ENCODE assay signal across 1 cellular context in the genomic region with DNA sequence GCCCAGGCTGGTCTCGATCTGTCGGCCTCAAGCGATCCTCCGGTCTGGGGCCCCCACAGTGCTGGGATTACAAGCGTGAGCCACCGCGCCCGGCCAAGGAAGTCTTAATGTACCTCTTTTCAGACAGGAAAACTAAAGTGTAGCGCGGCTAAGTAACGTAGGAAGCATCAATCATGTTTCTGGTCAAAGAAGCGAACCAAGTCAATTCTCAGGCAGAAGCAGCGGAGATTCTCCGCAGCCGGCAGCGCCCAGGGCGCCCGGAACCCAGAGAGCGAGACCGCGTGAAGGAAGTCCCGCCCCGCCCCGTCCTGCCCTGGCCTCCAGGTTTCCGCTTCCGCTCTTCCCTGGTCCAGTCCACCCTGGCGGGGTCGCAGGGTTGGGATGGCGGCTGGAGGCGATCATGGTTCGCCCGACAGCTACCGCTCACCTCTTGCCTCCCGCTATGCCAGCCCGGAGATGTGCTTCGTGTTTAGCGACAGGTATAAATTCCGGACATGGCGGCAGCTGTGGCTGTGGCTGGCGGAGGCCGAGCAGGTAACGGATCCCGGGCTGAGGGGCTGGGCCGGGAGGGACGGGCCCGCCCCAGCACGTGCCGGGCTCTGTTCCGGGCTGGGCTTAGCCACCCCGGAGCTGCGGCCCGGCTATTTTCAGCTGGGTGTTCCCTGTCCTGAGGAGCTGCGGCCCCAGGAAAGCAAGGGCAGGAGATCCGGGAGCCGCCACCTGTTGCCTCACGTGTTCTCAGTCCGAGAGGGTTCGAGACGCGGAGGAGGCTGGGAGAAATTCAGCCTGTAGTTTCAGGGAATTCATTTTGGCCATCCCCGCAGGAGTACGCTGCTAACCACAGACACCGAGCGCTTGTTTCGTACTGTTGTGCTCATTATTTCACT.
TF ChIP-seq lines count a peak whose summit lies in the region.

A gene (plus strand): TSS at position 323 of the 887 bp plus-strand sequence. CDS start 59 bp downstream, at position 382.

TF ChIP-seq in HEK293, 187 proteins besides CTCF, POLR2A, EP300 and RAD21 (continued from another document and continues in another):
- TF ChIP-seq, protein P1, sequence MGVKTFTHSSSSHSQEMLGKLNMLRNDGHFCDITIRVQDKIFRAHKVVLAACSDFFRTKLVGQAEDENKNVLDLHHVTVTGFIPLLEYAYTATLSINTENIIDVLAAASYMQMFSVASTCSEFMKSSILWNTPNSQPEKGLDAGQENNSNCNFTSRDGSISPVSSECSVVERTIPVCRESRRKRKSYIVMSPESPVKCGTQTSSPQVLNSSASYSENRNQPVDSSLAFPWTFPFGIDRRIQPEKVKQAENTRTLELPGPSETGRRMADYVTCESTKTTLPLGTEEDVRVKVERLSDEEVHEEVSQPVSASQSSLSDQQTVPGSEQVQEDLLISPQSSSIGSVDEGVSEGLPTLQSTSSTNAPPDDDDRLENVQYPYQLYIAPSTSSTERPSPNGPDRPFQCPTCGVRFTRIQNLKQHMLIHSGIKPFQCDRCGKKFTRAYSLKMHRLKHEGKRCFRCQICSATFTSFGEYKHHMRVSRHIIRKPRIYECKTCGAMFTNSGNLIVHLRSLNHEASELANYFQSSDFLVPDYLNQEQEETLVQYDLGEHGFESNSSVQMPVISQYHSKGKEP (tag by site-specific recombination; IDR thresholded peaks at IDR 0.05) = no peak
- TF ChIP-seq, protein P2, sequence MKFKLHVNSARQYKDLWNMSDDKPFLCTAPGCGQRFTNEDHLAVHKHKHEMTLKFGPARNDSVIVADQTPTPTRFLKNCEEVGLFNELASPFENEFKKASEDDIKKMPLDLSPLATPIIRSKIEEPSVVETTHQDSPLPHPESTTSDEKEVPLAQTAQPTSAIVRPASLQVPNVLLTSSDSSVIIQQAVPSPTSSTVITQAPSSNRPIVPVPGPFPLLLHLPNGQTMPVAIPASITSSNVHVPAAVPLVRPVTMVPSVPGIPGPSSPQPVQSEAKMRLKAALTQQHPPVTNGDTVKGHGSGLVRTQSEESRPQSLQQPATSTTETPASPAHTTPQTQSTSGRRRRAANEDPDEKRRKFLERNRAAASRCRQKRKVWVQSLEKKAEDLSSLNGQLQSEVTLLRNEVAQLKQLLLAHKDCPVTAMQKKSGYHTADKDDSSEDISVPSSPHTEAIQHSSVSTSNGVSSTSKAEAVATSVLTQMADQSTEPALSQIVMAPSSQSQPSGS (tag by site-specific recombination; IDR thresholded peaks at IDR 0.05; ENCODE audit: low read depth) = no peak
- TF ChIP-seq ZNF660 (tag by site-specific recombination; IDR thresholded peaks at IDR 0.05) (peak; percentile 79; the same call in 1 of the 2 replicates), ZNF121 (tag by site-specific recombination; IDR thresholded peaks at IDR 0.05) (peak; percentile 77; the same call in 1 of the 2 replicates), ZEB2 (tag by site-specific recombination; IDR thresholded peaks at IDR 0.05) (peak; percentile 89), ZNF610 (tag by site-specific recombination; IDR thresholded peaks at IDR 0.05; ENCODE audit: borderline replicate concordance) (no peak), ZNF792 (tag by site-specific recombination; IDR thresholded peaks at IDR 0.05) (no peak), KLF1 (tag by site-specific recombination; IDR thresholded peaks at IDR 0.05) (peak; percentile 91), ZNF600 (tag by site-specific recombination; IDR thresholded peaks at IDR 0.05) (peak; percentile 95), SALL2 (tag by site-specific recombination; IDR thresholded peaks at IDR 0.05; ENCODE audit: borderline replicate concordance) (no peak), ZNF664 (tag by site-specific recombination; IDR thresholded peaks at IDR 0.05) (no peak), MEIS1 (CRISPR knock-in tag; IDR thresholded peaks at IDR 0.05; ENCODE audit: borderline replicate concordance) (no peak), ZNF561 (tag by site-specific recombination; IDR thresholded peaks at IDR 0.05; ENCODE audit: borderline replicate concordance) (peak; percentile 67; the same call in 1 of the 2 replicates), TCF7L2 (IDR thresholded peaks at IDR 0.05; ENCODE audit: borderline replicate concordance, low read depth, low read length) (no peak), EGR2 (tag by site-specific recombination; IDR thresholded peaks at IDR 0.05; ENCODE audit: low read depth) (no peak), ZNF394 (tag by site-specific recombination; IDR thresholded peaks at IDR 0.05; ENCODE audit: borderline replicate concordance) (no peak; the same call in 1 of the 2 replicates), HOXA7 (CRISPR knock-in tag; IDR thresholded peaks at IDR 0.05; ENCODE audit: borderline replicate concordance) (no peak), SP3 (tag by site-specific recombination; IDR thresholded peaks at IDR 0.05) (peak; percentile 91), ZNF514 (tag by site-specific recombination; IDR thresholded peaks at IDR 0.05) (no peak), ZNF416 (tag by site-specific recombination; IDR thresholded peaks at IDR 0.05) (no peak), ZNF571 (tag by site-specific recombination; IDR thresholded peaks at IDR 0.05) (no peak), ZNF132 (tag by site-specific recombination; IDR thresholded peaks at IDR 0.05; ENCODE audit: borderline replicate concordance) (no peak), ZNF521 (tag by site-specific recombination; IDR thresholded peaks at IDR 0.05) (no peak), RBAK (tag by site-specific recombination; IDR thresholded peaks at IDR 0.05) (no peak), ZFP37 (tag by site-specific recombination; IDR thresholded peaks at IDR 0.05) (peak; percentile 60; the same call in 1 of the 2 replicates), ZNF837 (tag by site-specific recombination; IDR thresholded peaks at IDR 0.05) (no peak), ZNF366 (tag by site-specific recombination; conservative IDR thresholded peaks at IDR 0.05) (no peak), PRDM1 (tag by site-specific recombination; IDR thresholded peaks at IDR 0.05) (no peak), ZNF335 (tag by site-specific recombination; conservative IDR thresholded peaks at IDR 0.05) (peak; percentile 98), ZNF133 (tag by site-specific recombination; IDR thresholded peaks at IDR 0.05) (no peak), ZNF311 (tag by site-specific recombination; IDR thresholded peaks at IDR 0.05; ENCODE audit: borderline replicate concordance) (no peak), ZNF24 (tag by site-specific recombination; IDR thresholded peaks at IDR 0.05) (peak; percentile 76), ZNF19 (tag by site-specific recombination; IDR thresholded peaks at IDR 0.05; ENCODE audit: low read depth) (no peak), ZSCAN30 (tag by site-specific recombination; IDR thresholded peaks at IDR 0.05) (peak; percentile 54; the same call in 1 of the 2 replicates), ZNF423 (tag by site-specific recombination; IDR thresholded peaks at IDR 0.05) (no peak), BCL11A (tag by site-specific recombination; IDR thresholded peaks at IDR 0.05; ENCODE audit: low read depth) (peak; percentile 76; the same call in 1 of the 2 replicates), BCL11B (tag by site-specific recombination; IDR thresholded peaks at IDR 0.05; ENCODE audit: low read depth) (peak; percentile 88), ZXDB (tag by site-specific recombination; IDR thresholded peaks at IDR 0.05) (peak; percentile 97), KLF8 (tag by site-specific recombination; IDR thresholded peaks at IDR 0.05) (peak; percentile 100), ZNF501 (tag by site-specific recombination; IDR thresholded peaks at IDR 0.05) (peak; percentile 85)
- TF ChIP-seq, protein P3, sequence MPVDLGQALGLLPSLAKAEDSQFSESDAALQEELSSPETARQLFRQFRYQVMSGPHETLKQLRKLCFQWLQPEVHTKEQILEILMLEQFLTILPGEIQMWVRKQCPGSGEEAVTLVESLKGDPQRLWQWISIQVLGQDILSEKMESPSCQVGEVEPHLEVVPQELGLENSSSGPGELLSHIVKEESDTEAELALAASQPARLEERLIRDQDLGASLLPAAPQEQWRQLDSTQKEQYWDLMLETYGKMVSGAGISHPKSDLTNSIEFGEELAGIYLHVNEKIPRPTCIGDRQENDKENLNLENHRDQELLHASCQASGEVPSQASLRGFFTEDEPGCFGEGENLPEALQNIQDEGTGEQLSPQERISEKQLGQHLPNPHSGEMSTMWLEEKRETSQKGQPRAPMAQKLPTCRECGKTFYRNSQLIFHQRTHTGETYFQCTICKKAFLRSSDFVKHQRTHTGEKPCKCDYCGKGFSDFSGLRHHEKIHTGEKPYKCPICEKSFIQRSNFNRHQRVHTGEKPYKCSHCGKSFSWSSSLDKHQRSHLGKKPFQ (tag by site-specific recombination; IDR thresholded peaks at IDR 0.05) = no peak
- TF ChIP-seq, protein P4, sequence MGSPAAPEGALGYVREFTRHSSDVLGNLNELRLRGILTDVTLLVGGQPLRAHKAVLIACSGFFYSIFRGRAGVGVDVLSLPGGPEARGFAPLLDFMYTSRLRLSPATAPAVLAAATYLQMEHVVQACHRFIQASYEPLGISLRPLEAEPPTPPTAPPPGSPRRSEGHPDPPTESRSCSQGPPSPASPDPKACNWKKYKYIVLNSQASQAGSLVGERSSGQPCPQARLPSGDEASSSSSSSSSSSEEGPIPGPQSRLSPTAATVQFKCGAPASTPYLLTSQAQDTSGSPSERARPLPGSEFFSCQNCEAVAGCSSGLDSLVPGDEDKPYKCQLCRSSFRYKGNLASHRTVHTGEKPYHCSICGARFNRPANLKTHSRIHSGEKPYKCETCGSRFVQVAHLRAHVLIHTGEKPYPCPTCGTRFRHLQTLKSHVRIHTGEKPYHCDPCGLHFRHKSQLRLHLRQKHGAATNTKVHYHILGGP (tag by site-specific recombination; IDR thresholded peaks at IDR 0.05) = no peak
- TF ChIP-seq, protein P5, sequence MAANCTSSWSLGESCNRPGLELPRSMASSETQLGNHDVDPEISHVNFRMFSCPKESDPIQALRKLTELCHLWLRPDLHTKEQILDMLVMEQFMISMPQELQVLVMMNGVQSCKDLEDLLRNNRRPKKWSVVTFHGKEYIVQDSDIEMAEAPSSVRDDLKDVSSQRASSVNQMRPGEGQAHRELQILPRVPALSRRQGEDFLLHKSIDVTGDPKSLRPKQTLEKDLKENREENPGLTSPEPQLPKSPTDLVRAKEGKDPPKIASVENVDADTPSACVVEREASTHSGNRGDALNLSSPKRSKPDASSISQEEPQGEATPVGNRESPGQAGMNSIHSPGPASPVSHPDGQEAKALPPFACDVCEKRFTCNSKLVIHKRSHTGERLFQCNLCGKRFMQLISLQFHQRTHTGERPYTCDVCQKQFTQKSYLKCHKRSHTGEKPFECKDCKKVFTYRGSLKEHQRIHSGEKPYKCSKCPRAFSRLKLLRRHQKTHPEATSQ (tag by site-specific recombination; IDR thresholded peaks at IDR 0.05) = no peak
- TF ChIP-seq, protein P6, sequence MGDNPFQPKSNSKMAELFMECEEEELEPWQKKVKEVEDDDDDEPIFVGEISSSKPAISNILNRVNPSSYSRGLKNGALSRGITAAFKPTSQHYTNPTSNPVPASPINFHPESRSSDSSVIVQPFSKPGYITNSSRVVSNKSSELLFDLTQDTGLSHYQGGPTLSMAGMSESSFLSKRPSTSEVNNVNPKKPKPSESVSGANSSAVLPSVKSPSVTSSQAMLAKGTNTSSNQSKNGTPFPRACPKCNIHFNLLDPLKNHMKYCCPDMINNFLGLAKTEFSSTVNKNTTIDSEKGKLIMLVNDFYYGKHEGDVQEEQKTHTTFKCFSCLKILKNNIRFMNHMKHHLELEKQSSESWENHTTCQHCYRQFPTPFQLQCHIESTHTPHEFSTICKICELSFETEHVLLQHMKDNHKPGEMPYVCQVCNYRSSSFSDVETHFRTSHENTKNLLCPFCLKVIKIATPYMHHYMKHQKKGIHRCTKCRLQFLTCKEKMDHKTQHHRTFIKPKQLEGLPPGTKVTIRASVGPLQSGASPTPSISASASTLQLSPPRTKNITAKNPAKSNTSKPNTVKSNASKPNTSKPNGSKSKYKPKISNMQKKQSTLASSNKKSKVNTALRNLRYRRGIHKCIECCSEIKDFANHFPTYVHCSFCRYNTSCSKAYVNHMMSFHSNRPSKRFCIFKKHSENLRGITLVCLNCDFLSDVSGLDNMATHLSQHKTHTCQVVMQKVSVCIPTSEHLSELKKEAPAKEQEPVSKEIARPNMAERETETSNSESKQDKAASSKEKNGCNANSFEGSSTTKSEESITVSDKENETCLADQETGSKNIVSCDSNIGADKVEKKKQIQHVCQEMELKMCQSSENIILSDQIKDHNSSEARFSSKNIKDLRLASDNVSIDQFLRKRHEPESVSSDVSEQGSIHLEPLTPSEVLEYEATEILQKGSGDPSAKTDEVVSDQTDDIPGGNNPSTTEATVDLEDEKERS (tag by site-specific recombination; IDR thresholded peaks at IDR 0.05) = 0 out of 2 replicates have a peak, but pooled peaks have one; percentile 28
- TF ChIP-seq, protein P7, sequence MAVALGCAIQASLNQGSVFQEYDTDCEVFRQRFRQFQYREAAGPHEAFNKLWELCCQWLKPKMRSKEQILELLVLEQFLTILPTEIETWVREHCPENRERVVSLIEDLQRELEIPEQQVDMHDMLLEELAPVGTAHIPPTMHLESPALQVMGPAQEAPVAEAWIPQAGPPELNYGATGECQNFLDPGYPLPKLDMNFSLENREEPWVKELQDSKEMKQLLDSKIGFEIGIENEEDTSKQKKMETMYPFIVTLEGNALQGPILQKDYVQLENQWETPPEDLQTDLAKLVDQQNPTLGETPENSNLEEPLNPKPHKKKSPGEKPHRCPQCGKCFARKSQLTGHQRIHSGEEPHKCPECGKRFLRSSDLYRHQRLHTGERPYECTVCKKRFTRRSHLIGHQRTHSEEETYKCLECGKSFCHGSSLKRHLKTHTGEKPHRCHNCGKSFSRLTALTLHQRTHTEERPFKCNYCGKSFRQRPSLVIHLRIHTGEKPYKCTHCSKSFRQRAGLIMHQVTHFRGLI (tag by site-specific recombination; IDR thresholded peaks at IDR 0.05) = peak; percentile 90
- TF ChIP-seq, protein P8, sequence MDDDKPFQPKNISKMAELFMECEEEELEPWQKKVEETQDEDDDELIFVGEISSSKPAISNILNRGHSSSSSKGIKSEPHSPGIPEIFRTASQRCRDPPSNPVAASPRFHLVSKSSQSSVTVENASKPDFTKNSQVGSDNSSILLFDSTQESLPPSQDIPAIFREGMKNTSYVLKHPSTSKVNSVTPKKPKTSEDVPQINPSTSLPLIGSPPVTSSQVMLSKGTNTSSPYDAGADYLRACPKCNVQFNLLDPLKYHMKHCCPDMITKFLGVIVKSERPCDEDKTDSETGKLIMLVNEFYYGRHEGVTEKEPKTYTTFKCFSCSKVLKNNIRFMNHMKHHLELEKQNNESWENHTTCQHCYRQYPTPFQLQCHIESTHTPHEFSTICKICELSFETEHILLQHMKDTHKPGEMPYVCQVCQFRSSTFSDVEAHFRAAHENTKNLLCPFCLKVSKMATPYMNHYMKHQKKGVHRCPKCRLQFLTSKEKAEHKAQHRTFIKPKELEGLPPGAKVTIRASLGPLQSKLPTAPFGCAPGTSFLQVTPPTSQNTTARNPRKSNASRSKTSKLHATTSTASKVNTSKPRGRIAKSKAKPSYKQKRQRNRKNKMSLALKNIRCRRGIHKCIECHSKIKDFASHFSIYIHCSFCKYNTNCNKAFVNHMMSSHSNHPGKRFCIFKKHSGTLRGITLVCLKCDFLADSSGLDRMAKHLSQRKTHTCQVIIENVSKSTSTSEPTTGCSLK (tag by site-specific recombination; IDR thresholded peaks at IDR 0.05) = no peak
- TF ChIP-seq, protein P9, sequence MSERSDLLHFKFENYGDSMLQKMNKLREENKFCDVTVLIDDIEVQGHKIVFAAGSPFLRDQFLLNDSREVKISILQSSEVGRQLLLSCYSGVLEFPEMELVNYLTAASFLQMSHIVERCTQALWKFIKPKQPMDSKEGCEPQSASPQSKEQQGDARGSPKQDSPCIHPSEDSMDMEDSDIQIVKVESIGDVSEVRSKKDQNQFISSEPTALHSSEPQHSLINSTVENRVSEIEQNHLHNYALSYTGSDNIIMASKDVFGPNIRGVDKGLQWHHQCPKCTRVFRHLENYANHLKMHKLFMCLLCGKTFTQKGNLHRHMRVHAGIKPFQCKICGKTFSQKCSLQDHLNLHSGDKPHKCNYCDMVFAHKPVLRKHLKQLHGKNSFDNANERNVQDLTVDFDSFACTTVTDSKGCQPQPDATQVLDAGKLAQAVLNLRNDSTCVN (tag by site-specific recombination; optimal IDR thresholded peaks at IDR 0.05) = peak; percentile 64
